ENCODE assay signal across 1 cellular context in genomic region chr6:32177788-32178546, GRCh38.
TF ChIP-seq lines count a peak whose summit lies in the region.

TSS of gene RNF5 (plus strand) at chr6:32178405. CDS start at chr6:32178512, 107 bp downstream.

TF ChIP-seq in K562, 482 proteins besides CTCF, POLR2A, EP300 and RAD21 (continued from another document and continues in another):
- peak in 1 of 2 experiments; percentile 94; a peak in 2 of 4 replicates for TF ChIP-seq MLLT1 (IDR thresholded peaks at IDR 0.05)
- TF ChIP-seq CXXC5 (CRISPR knock-in tag; IDR thresholded peaks at IDR 0.05) = peak; percentile 55
- TF ChIP-seq YY1 (IDR thresholded peaks at IDR 0.05; ENCODE audit: borderline replicate concordance in 1 of 3, control insufficient read depth in 1 of 3, extremely low read depth in 1 of 3, insufficient read depth in 3 of 3, insufficient read length in 1 of 3, insufficient replicate concordance in 2 of 3, low read depth in 1 of 3, low read length in 2 of 3) = peak in 1 of 3 experiments; percentile 38
- 0 out of 2 replicates have a peak, but pooled peaks have one; percentile 22 for TF ChIP-seq THAP12 (CRISPR knock-in tag; IDR thresholded peaks at IDR 0.05)
- 0 out of 2 replicates have a peak, but pooled peaks have one; percentile 3 for TF ChIP-seq DPF2 (IDR thresholded peaks at IDR 0.05)
- TF ChIP-seq CTBP1 (IDR thresholded peaks at IDR 0.05; ENCODE audit: borderline replicate concordance) = peak; percentile 21
- peak; percentile 89 for TF ChIP-seq MAX (CRISPR knock-in tag; IDR thresholded peaks at IDR 0.05)
- TF ChIP-seq BMI1 (IDR thresholded peaks at IDR 0.05; ENCODE audit: low read length) = peak; percentile 90
- peak; percentile 74; the same call in 1 of the 2 replicates for TF ChIP-seq ESRRA (IDR thresholded peaks at IDR 0.05; ENCODE audit: borderline replicate concordance, low read depth)
- TF ChIP-seq SP1 (CRISPR knock-in tag; IDR thresholded peaks at IDR 0.05) = peak; percentile 81
- no peak for TF ChIP-seq ZNF311 (CRISPR knock-in tag; IDR thresholded peaks at IDR 0.05)
- no peak for TF ChIP-seq ZNF507 (tag; conservative IDR thresholded peaks at IDR 0.05)
- peak in 1 of 2 experiments; percentile 81; a peak in 1 of 4 replicates for TF ChIP-seq HDAC1 (IDR thresholded peaks at IDR 0.05)
- TF ChIP-seq NRF1 (conservative IDR thresholded peaks at IDR 0.05 in 1 of 2, IDR thresholded peaks at IDR 0.05 in 1 of 2) = peak; percentile 97
- TF ChIP-seq ZKSCAN8 (CRISPR knock-in tag; IDR thresholded peaks at IDR 0.05) = no peak
- peak; percentile 67 for TF ChIP-seq POLR2H (tag; IDR thresholded peaks at IDR 0.05; ENCODE audit: low read depth)
- peak; percentile 99 for TF ChIP-seq MAFG (tag; conservative IDR thresholded peaks at IDR 0.05)
- peak; percentile 92; the same call in 1 of the 2 replicates for TF ChIP-seq MGA (IDR thresholded peaks at IDR 0.05)
- peak; percentile 79 to 89; a peak in 3 of 4 replicates for TF ChIP-seq MNT (conservative IDR thresholded peaks at IDR 0.05)
- no peak for TF ChIP-seq SREBF2 (CRISPR knock-in tag; IDR thresholded peaks at IDR 0.05)
- peak; percentile 100 for TF ChIP-seq C11orf30 (IDR thresholded peaks at IDR 0.05; ENCODE audit: low read depth)
- TF ChIP-seq RNF2 (IDR thresholded peaks at IDR 0.05) = peak; percentile 55; the same call in 1 of the 2 replicates
- peak; percentile 98 for TF ChIP-seq FOS (IDR thresholded peaks at IDR 0.05; ENCODE audit: extremely low read depth, insufficient read length)
- TF ChIP-seq CEBPG (CRISPR knock-in tag; IDR thresholded peaks at IDR 0.05) = no peak
- 0 out of 4 replicates have a peak, but pooled peaks of 1 of the 2 experiments have one; percentile 27 for TF ChIP-seq CEBPG (tag; conservative IDR thresholded peaks at IDR 0.05 in 1 of 2, IDR thresholded peaks at IDR 0.05 in 1 of 2)
- peak; percentile 98 for TF ChIP-seq CEBPZ (IDR thresholded peaks at IDR 0.05; ENCODE audit: borderline replicate concordance, low read depth, low read length)
- TF ChIP-seq BHLHE40 (IDR thresholded peaks at IDR 0.05; ENCODE audit: low read length) = peak; percentile 2; the same call in 1 of the 2 replicates
- no peak for TF ChIP-seq KAT2B (IDR thresholded peaks at IDR 0.05; ENCODE audit: low read depth, low read length)
- TF ChIP-seq ATF3 (IDR thresholded peaks at IDR 0.05) = no peak
- peak; percentile 75 for TF ChIP-seq ATF3 (CRISPR knock-in tag; conservative IDR thresholded peaks at IDR 0.05)
- TF ChIP-seq EGR1 (conservative IDR thresholded peaks at IDR 0.05) = peak; percentile 66; the same call in 1 of the 2 replicates
- 0 out of 2 replicates have a peak, but pooled peaks have one; percentile 12 for TF ChIP-seq FOXM1 (IDR thresholded peaks at IDR 0.05; ENCODE audit: low read depth)
- no peak for TF ChIP-seq FOXM1 (CRISPR knock-in tag; IDR thresholded peaks at IDR 0.05; ENCODE audit: low read depth)
